Comparison of ENCODE assay signal across 9 cellular contexts in the genomic region with DNA sequence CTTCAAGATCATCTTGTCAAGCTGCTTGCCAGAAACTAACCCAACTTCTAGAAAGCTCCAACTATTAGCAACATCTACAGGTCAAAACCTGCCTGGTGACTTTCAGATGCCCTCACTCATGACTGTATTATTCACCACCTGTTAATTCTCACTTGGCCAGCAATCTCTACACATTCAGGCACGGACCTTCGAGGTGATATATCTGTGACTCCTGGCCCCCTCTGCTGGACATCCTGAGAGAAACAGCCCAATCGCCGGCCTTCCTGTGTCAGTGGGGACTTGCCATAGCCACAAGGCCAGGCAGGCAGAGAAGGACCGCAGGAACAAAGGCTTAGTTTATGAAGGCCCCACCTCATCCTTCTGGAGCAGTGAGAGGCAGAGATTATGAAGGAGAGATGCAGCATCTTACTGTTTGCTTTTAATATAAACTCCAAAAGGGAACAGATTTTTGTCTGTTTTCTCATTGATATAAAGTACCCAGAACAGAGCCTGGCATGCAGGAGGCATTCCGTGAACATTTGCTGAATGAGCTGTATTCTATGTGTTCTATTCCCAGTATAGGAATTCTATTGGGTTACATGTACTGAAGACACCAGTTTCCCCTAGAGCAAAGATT. TPM values are rescaled to one million over a fixed set of nuclear protein-coding genes. Genes with fewer than 3 reads are reported as not detected.
DNase-seq lines count a peak whose midpoint lies in the region; FAIRE-seq and TF ChIP-seq lines count a peak whose summit lies in the region.
"Had no signal": no experiment of that assay in that cellular context is flagged by ENCODE, and none has a peak within 500 bp of the region (broad histone marks: within the 10 kb centered on the region; RNA-seq: fewer than 3 reads in every experiment).

No MANE protein-coding gene starts in this region.

- peaks cover 42% of the 10 kb centered on the region for H3K36me3 Mint-ChIP-seq in osteocyte (ENCODE audit: unreplicated experiment)

- intact Hi-C loops in PC-9 (cut with micrococcal nuclease; ENCODE audit: unreplicated experiment), result no loop called here

- no peaks in the 10 kb centered on the region for H3K27me3 Mint-ChIP-seq in osteocyte (ENCODE audit: unreplicated experiment)

- POLR2A ChIA-PET in PC-9 (lab: Charles Lee; ENCODE audit: unreplicated experiment), result no interaction called here

- no peaks in the 10 kb centered on the region for H3K9me3 Mint-ChIP-seq in osteocyte (ENCODE audit: unreplicated experiment)

- no peaks in the 10 kb centered on the region for H3F3A ChIP-seq in PC-9 (ENCODE audit: insufficient read depth, low read depth)

- CTCF ChIA-PET in PC-9 (lab: Charles Lee), result no interaction called here

- H3K9me2 ChIP-seq in PC-9 (ENCODE audit: insufficient read depth), result no peaks in the 10 kb centered on the region

- H3K4me3 Mint-ChIP-seq in osteocyte (ENCODE audit: unreplicated experiment), result no peak overlapping the region

- no peak overlapping the region for H3K27ac ChIP-seq in PC-9

- peak; percentile 60 for TF ChIP-seq CTCF in PC-9 (conservative IDR thresholded peaks at IDR 0.05)
- peak; percentile 81 for TF ChIP-seq CTCF in osteocyte (IDR thresholded peaks at IDR 0.05)

- H3K4me3 ChIP-seq in PC-9, result no peak overlapping the region

- no peak overlapping the region for H3K4me2 ChIP-seq in PC-9

- no peaks in the 10 kb centered on the region for H3K79me2 ChIP-seq in PC-9 (ENCODE audit: low read depth)

- no peak overlapping the region for H3K27ac Mint-ChIP-seq in osteocyte (ENCODE audit: unreplicated experiment)

- no peak overlapping the region for H2AFZ ChIP-seq in PC-9

- H4K20me1 ChIP-seq in PC-9 (ENCODE audit: insufficient read depth), result peaks cover 3% of the 10 kb centered on the region; the same call in 1 of the 2 replicates

- FAIRE-seq in GM12892 (lab: Jason Lieb, UNC), result peak; percentile 14
- FAIRE-seq: colon had no signal

- H3K27me3 ChIP-seq in PC-9 (ENCODE audit: insufficient read depth, low read depth), result no peaks in the 10 kb centered on the region

- no peaks in the 10 kb centered on the region for H3K36me3 ChIP-seq in PC-9 (ENCODE audit: low read depth)

- no TSS peak for BruUV-seq in PC-9 (replicated peaks; lab: Mats Ljungman, UMichigan)

- H3K9me3 ChIP-seq in PC-9 (ENCODE audit: insufficient read depth, low read depth), result no peaks in the 10 kb centered on the region

- peaks cover 4% of the 10 kb centered on the region for H3K4me1 Mint-ChIP-seq in osteocyte (ENCODE audit: unreplicated experiment)

- DNase-seq in A172 (ENCODE audit: low spot score) (peak; percentile 74), GM12892 (ENCODE audit: insufficient read length) (no peak), HuH-7.5 (ENCODE audit: low spot score) (peak; percentile 74), PC-9 (peak; percentile 54 to 68), glomerular visceral epithelial cell (ENCODE audit: extremely low spot score) (peak; percentile 74), osteocyte (ENCODE audit: extremely low spot score, unreplicated experiment) (no peak), NCI-H187 treated with DMSO at 0.1 percent for 48 hours (lab: John Stamatoyannopoulos, UW) (no peak)
- DNase-seq in activated naive CD4-positive, alpha-beta T cell treated with anti-CD3 and anti-CD28 coated beads, Interleukin-2, amount 50 U/mL, for 16 hours, result peak; percentile 29

- TF ChIP-seq POLR2A in GM12892 (IDR thresholded peaks at IDR 0.05; ENCODE audit: low read depth, low read length), result no peak

- H3K4me1 ChIP-seq in PC-9 (replicated peaks; ENCODE audit: insufficient read depth), result no peaks in the 10 kb centered on the region

RNA-seq across cellular contexts. Expression of a gene that starts 24.4 kb away (rescaled TPM):
- total RNA-seq in A172 (2014; rRNA removed; shearing (Covaris generic)), result not detected in 2 replicates
- polyA plus RNA-seq in GM12892 (2012; ENCODE audit: missing spikeins), result not detected
- total RNA-seq in PC-9 (2021) (not detected in 2 replicates), osteocyte (0.76 and 1.2 TPM in 2 replicates)

Comparison
In these comparisons a context has a peak if more than half of its experiments do, and no peak if none do; other contexts are left out.
1. DNase-seq: peak in A172 (single experiment), HuH-7.5 (single experiment), PC-9 (2 of 2), activated naive CD4-positive, alpha-beta T cell treated with anti-CD3 and anti-CD28 coated beads, Interleukin-2, amount 50 U/mL, for 16 hours (single experiment) and glomerular visceral epithelial cell (single experiment); none in GM12892 (single experiment), osteocyte (single experiment) and NCI-H187 treated with DMSO at 0.1 percent for 48 hours (single experiment).